15 cellular contexts compared by ENCODE assay signal in the genomic region with DNA sequence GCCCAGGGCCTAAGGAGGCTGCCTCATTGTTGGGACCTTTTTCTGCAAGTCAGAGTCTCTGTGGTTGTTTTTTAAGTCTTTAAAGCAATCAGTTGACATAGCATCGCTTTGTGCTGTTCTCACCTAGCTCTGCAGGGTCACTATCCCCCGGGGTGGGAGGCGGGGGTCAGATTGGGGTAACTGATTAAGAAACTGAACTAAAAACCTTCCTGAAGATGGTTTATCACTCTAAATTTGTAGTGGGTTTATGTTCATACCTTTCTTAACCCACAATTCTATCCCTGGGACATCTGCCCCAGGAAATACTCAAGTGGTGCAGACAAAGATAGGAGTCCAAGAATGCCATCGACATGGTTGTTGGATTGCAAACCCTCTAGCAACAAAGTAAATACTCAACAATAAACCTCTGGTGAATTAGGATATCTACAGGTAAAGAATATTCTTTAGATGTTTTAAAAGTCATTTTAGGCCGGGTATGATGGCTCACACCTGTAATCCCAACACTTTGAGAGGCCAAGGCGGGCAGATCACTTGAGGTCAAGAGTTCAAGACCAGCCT.
"Had no signal": no experiment of that assay in that cellular context is flagged by ENCODE, and none has a peak within 500 bp of the region (broad histone marks: within the 10 kb centered on the region; RNA-seq: fewer than 3 reads in every experiment).

No MANE protein-coding gene starts in this region.

- H3K27me3 ChIP-seq: foreskin keratinocyte, heart left ventricle, vagina had no signal

- H3K4me3 Mint-ChIP-seq: activated CD4-positive, alpha-beta T cell treated with anti-CD3 and anti-CD28 coated beads, Interleukin-2, amount 10 ng/mL, durations not matched to agents 24 days and 14 days; activated T-helper 1 cell treated with anti-CD3 and anti-CD28 coated beads, Interleukin-12 subunit alpha, Interleukin-12 subunit beta, Interleukin-2, Interleukin-4 antibody, amounts not matched to agents 30 ng/mL and 10 ng/mL and 1 ng/mL, durations not matched to agents 14 hours and 24 hours and 36 hours; stimulated activated naive CD8-positive, alpha-beta T cell treated with anti-CD3 and anti-CD28 coated beads, Interleukin-15, amount 100 ng/mL, for 72 hours; T-cell; WTC11 had no signal

- ATAC-seq: foreskin keratinocyte; sciatic nerve; stimulated activated naive CD8-positive, alpha-beta T cell treated with anti-CD3 and anti-CD28 coated beads, Interleukin-15, amount 100 ng/mL, for 72 hours; T-cell; WTC11 had no signal

- H3K27ac Mint-ChIP-seq: activated CD4-positive, alpha-beta T cell treated with anti-CD3 and anti-CD28 coated beads, Interleukin-2, amount 10 ng/mL, durations not matched to agents 24 days and 14 days; activated T-helper 1 cell treated with anti-CD3 and anti-CD28 coated beads, Interleukin-12 subunit alpha, Interleukin-12 subunit beta, Interleukin-2, Interleukin-4 antibody, amounts not matched to agents 30 ng/mL and 10 ng/mL and 1 ng/mL, durations not matched to agents 14 hours and 24 hours and 36 hours; stimulated activated naive CD8-positive, alpha-beta T cell treated with anti-CD3 and anti-CD28 coated beads, Interleukin-15, amount 100 ng/mL, for 72 hours; T-cell; WTC11 had no signal

- H3K4me1 Mint-ChIP-seq: activated CD4-positive, alpha-beta T cell treated with anti-CD3 and anti-CD28 coated beads, Interleukin-2, amount 10 ng/mL, durations not matched to agents 24 days and 14 days; stimulated activated naive CD8-positive, alpha-beta T cell treated with anti-CD3 and anti-CD28 coated beads, Interleukin-15, amount 100 ng/mL, for 72 hours; T-cell had no signal

- H3K9me3 Mint-ChIP-seq: activated CD4-positive, alpha-beta T cell treated with anti-CD3 and anti-CD28 coated beads, Interleukin-2, amount 10 ng/mL, durations not matched to agents 24 days and 14 days; activated T-helper 1 cell treated with anti-CD3 and anti-CD28 coated beads, Interleukin-12 subunit alpha, Interleukin-12 subunit beta, Interleukin-2, Interleukin-4 antibody, amounts not matched to agents 30 ng/mL and 10 ng/mL and 1 ng/mL, durations not matched to agents 14 hours and 24 hours and 36 hours; stimulated activated naive CD8-positive, alpha-beta T cell treated with anti-CD3 and anti-CD28 coated beads, Interleukin-15, amount 100 ng/mL, for 72 hours; T-cell; WTC11 had no signal

- H3K27ac ChIP-seq: foreskin keratinocyte, heart left ventricle, left ventricle myocardium inferior, thoracic aorta, vagina had no signal

- H3K36me3 ChIP-seq: heart left ventricle, left ventricle myocardium inferior, thoracic aorta, vagina had no signal

- DNase-seq: activated CD4-positive, alpha-beta T cell treated with anti-CD3 and anti-CD28 coated beads, Interleukin-2, amount 10 ng/mL, durations not matched to agents 24 days and 14 days; activated naive CD4-positive, alpha-beta T cell; aorta; foreskin keratinocyte; heart left ventricle; left ventricle myocardium inferior; nucleus accumbens; stimulated activated CD4-positive, alpha-beta T cell treated with anti-CD3 and anti-CD28 coated beads, Interleukin-2, amount 100 ng/mL, for 48 hours; stimulated activated naive CD8-positive, alpha-beta T cell treated with anti-CD3 and anti-CD28 coated beads, Interleukin-15, amount 100 ng/mL, for 72 hours; T-cell had no signal

- H3K4me3 ChIP-seq: heart left ventricle, left ventricle myocardium inferior, thoracic aorta, vagina had no signal

- H3K27me3 Mint-ChIP-seq: activated CD4-positive, alpha-beta T cell treated with anti-CD3 and anti-CD28 coated beads, Interleukin-2, amount 10 ng/mL, durations not matched to agents 24 days and 14 days; stimulated activated naive CD8-positive, alpha-beta T cell treated with anti-CD3 and anti-CD28 coated beads, Interleukin-15, amount 100 ng/mL, for 72 hours; T-cell had no signal

- H3K9me3 ChIP-seq: heart left ventricle, left ventricle myocardium inferior, thoracic aorta, vagina had no signal
